Comparison of ENCODE assay signal across 1 cellular context in genomic region chr5:166961028-166961427, GRCh38.
A peak's percentile ranks its signal among the peaks of the same experiment; 100 is the strongest.
TF ChIP-seq lines count a peak whose summit lies in the region.

No MANE protein-coding gene starts in this region.

TF ChIP-seq in A549, 52 proteins besides CTCF, POLR2A, EP300 and RAD21:
- peak; percentile 47 for TF ChIP-seq SMC3 (IDR thresholded peaks at IDR 0.05)
- TF ChIP-seq HES2 (IDR thresholded peaks at IDR 0.05): no peak
TF ChIP-seq in A549: peak in this region for 1.
